In the genomic region with DNA sequence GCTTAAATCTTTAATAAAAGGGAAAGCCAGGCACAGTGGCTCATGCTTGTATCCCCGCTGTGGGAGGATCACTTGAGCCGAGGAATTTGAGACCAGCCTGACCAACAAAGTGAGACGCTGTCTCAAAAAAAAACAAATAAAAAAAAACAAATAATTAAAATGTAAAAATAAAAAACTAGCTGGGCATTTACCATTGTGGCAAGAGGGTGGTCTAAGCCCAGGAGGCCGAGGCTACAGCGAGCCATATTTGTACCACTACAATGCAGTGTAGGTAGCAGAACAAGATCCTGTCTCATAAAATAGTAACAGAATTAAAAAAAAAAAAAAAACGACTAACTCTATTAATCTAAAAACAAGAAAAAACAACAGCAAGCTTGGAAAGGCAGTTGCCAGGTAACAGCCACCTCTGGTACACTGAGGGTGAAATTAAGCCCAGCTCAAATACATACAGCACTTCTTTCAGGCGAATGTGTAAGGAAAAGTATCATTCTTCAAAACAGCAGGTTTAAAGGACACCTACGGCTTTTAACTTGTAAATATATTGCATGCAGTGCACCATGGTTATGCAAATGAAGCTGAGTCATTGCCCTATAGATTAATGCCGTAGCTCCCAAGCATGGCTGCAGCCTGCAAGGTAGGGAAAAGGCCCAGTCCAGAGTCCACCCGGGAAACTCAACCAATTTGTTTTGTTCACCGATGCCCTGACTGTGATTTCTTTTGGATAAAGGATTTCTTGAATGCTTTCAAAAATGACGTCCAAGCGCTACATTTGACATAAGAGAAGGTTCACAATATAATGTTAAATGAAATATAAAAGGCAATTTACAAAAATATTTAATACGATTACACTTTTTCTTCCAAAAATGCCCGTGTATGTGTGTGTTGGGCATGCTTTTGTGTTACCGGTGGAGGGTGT, we compare ENCODE assay signal across 1 cellular context.
TF ChIP-seq lines count a peak whose summit lies in the region.

No MANE protein-coding gene starts in this region.

TF ChIP-seq in HepG2, 621 proteins besides CTCF, POLR2A, EP300 and RAD21 (continued from another document and continues in another):
- TF ChIP-seq, protein P1, sequence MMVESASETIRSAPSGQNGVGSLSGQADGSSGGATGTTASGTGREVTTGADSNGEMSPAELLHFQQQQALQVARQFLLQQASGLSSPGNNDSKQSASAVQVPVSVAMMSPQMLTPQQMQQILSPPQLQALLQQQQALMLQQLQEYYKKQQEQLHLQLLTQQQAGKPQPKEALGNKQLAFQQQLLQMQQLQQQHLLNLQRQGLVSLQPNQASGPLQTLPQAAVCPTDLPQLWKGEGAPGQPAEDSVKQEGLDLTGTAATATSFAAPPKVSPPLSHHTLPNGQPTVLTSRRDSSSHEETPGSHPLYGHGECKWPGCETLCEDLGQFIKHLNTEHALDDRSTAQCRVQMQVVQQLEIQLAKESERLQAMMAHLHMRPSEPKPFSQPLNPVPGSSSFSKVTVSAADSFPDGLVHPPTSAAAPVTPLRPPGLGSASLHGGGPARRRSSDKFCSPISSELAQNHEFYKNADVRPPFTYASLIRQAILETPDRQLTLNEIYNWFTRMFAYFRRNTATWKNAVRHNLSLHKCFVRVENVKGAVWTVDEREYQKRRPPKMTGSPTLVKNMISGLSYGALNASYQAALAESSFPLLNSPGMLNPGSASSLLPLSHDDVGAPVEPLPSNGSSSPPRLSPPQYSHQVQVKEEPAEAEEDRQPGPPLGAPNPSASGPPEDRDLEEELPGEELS (CRISPR knock-in tag; IDR thresholded peaks at IDR 0.05): no peak; the same call in 1 of the 2 replicates
- TF ChIP-seq, protein P2, sequence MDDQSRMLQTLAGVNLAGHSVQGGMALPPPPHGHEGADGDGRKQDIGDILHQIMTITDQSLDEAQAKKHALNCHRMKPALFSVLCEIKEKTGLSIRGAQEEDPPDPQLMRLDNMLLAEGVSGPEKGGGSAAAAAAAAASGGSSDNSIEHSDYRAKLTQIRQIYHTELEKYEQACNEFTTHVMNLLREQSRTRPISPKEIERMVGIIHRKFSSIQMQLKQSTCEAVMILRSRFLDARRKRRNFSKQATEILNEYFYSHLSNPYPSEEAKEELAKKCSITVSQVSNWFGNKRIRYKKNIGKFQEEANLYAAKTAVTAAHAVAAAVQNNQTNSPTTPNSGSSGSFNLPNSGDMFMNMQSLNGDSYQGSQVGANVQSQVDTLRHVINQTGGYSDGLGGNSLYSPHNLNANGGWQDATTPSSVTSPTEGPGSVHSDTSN (CRISPR knock-in tag; IDR thresholded peaks at IDR 0.05; ENCODE audit: borderline replicate concordance): no peak
- TF ChIP-seq LCORL (IDR thresholded peaks at IDR 0.05): no peak
- no peak for TF ChIP-seq LCORL (CRISPR knock-in tag; IDR thresholded peaks at IDR 0.05)
- TF ChIP-seq, protein P3, sequence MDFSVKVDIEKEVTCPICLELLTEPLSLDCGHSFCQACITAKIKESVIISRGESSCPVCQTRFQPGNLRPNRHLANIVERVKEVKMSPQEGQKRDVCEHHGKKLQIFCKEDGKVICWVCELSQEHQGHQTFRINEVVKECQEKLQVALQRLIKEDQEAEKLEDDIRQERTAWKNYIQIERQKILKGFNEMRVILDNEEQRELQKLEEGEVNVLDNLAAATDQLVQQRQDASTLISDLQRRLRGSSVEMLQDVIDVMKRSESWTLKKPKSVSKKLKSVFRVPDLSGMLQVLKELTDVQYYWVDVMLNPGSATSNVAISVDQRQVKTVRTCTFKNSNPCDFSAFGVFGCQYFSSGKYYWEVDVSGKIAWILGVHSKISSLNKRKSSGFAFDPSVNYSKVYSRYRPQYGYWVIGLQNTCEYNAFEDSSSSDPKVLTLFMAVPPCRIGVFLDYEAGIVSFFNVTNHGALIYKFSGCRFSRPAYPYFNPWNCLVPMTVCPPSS (IDR thresholded peaks at IDR 0.05): no peak
- no peak for TF ChIP-seq ZKSCAN5 (CRISPR knock-in tag; IDR thresholded peaks at IDR 0.05)
- TF ChIP-seq ZNF260 (CRISPR knock-in tag; IDR thresholded peaks at IDR 0.05; ENCODE audit: borderline replicate concordance, low read depth): no peak
- no peak for TF ChIP-seq CBFB (CRISPR knock-in tag; IDR thresholded peaks at IDR 0.05)
- TF ChIP-seq, protein P4, sequence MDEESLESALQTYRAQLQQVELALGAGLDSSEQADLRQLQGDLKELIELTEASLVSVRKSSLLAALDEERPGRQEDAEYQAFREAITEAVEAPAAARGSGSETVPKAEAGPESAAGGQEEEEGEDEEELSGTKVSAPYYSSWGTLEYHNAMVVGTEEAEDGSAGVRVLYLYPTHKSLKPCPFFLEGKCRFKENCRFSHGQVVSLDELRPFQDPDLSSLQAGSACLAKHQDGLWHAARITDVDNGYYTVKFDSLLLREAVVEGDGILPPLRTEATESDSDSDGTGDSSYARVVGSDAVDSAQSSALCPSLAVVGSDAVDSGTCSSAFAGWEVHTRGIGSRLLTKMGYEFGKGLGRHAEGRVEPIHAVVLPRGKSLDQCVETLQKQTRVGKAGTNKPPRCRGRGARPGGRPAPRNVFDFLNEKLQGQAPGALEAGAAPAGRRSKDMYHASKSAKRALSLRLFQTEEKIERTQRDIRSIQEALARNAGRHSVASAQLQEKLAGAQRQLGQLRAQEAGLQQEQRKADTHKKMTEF (CRISPR knock-in tag; IDR thresholded peaks at IDR 0.05): peak; percentile 65
- TF ChIP-seq SAFB2 (CRISPR knock-in tag; IDR thresholded peaks at IDR 0.05; ENCODE audit: borderline replicate concordance, low read depth): no peak
- TF ChIP-seq TAF1 (CRISPR knock-in tag; IDR thresholded peaks at IDR 0.05): peak; percentile 34; the same call in 1 of the 2 replicates
- TF ChIP-seq, protein P5, sequence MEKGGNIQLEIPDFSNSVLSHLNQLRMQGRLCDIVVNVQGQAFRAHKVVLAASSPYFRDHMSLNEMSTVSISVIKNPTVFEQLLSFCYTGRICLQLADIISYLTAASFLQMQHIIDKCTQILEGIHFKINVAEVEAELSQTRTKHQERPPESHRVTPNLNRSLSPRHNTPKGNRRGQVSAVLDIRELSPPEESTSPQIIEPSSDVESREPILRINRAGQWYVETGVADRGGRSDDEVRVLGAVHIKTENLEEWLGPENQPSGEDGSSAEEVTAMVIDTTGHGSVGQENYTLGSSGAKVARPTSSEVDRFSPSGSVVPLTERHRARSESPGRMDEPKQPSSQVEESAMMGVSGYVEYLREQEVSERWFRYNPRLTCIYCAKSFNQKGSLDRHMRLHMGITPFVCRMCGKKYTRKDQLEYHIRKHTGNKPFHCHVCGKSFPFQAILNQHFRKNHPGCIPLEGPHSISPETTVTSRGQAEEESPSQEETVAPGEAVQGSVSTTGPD (CRISPR knock-in tag; IDR thresholded peaks at IDR 0.05): no peak
- TF ChIP-seq NFRKB (IDR thresholded peaks at IDR 0.05): no peak
- TF ChIP-seq, protein P6, sequence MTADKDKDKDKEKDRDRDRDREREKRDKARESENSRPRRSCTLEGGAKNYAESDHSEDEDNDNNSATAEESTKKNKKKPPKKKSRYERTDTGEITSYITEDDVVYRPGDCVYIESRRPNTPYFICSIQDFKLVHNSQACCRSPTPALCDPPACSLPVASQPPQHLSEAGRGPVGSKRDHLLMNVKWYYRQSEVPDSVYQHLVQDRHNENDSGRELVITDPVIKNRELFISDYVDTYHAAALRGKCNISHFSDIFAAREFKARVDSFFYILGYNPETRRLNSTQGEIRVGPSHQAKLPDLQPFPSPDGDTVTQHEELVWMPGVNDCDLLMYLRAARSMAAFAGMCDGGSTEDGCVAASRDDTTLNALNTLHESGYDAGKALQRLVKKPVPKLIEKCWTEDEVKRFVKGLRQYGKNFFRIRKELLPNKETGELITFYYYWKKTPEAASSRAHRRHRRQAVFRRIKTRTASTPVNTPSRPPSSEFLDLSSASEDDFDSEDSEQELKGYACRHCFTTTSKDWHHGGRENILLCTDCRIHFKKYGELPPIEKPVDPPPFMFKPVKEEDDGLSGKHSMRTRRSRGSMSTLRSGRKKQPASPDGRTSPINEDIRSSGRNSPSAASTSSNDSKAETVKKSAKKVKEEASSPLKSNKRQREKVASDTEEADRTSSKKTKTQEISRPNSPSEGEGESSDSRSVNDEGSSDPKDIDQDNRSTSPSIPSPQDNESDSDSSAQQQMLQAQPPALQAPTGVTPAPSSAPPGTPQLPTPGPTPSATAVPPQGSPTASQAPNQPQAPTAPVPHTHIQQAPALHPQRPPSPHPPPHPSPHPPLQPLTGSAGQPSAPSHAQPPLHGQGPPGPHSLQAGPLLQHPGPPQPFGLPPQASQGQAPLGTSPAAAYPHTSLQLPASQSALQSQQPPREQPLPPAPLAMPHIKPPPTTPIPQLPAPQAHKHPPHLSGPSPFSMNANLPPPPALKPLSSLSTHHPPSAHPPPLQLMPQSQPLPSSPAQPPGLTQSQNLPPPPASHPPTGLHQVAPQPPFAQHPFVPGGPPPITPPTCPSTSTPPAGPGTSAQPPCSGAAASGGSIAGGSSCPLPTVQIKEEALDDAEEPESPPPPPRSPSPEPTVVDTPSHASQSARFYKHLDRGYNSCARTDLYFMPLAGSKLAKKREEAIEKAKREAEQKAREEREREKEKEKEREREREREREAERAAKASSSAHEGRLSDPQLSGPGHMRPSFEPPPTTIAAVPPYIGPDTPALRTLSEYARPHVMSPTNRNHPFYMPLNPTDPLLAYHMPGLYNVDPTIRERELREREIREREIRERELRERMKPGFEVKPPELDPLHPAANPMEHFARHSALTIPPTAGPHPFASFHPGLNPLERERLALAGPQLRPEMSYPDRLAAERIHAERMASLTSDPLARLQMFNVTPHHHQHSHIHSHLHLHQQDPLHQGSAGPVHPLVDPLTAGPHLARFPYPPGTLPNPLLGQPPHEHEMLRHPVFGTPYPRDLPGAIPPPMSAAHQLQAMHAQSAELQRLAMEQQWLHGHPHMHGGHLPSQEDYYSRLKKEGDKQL (CRISPR knock-in tag; IDR thresholded peaks at IDR 0.05; ENCODE audit: low read depth): no peak
- TF ChIP-seq ZNF207 (IDR thresholded peaks at IDR 0.05; ENCODE audit: borderline replicate concordance): no peak
- no peak for TF ChIP-seq HMGA1 (CRISPR knock-in tag; conservative IDR thresholded peaks at IDR 0.05)
- no peak for TF ChIP-seq TP53 (CRISPR knock-in tag; conservative IDR thresholded peaks at IDR 0.05)
- 0 out of 2 replicates have a peak, but pooled peaks have one; percentile 21 for TF ChIP-seq FOXK1 (CRISPR knock-in tag; IDR thresholded peaks at IDR 0.05; ENCODE audit: borderline replicate concordance, low read depth)
- TF ChIP-seq ZNF644 (CRISPR knock-in tag; IDR thresholded peaks at IDR 0.05; ENCODE audit: low read depth): peak; percentile 31; the same call in 1 of the 2 replicates
- TF ChIP-seq TCF12 (IDR thresholded peaks at IDR 0.05): no peak
- TF ChIP-seq TCF12 (CRISPR knock-in tag; IDR thresholded peaks at IDR 0.05): no peak
- no peak for TF ChIP-seq ZNF383 (CRISPR knock-in tag; IDR thresholded peaks at IDR 0.05; ENCODE audit: borderline replicate concordance)
- 0 out of 2 replicates have a peak, but pooled peaks have one; percentile 7 for TF ChIP-seq SOX5 (CRISPR knock-in tag; IDR thresholded peaks at IDR 0.05; ENCODE audit: borderline replicate concordance)
- TF ChIP-seq PHF8 (CRISPR knock-in tag; IDR thresholded peaks at IDR 0.05): peak; percentile 37
- peak; percentile 60; the same call in 1 of the 2 replicates for TF ChIP-seq ZC3H4 (CRISPR knock-in tag; IDR thresholded peaks at IDR 0.05; ENCODE audit: borderline replicate concordance)
- TF ChIP-seq, protein P7, sequence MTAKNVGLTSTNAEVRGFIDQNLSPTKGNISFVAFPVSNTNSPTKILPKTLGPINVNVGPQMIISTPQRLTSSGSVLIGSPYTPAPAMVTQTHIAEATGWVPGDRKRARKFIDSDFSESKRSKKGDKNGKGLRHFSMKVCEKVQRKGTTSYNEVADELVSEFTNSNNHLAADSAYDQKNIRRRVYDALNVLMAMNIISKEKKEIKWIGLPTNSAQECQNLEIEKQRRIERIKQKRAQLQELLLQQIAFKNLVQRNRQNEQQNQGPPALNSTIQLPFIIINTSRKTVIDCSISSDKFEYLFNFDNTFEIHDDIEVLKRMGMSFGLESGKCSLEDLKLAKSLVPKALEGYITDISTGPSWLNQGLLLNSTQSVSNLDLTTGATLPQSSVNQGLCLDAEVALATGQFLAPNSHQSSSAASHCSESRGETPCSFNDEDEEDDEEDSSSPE (CRISPR knock-in tag; IDR thresholded peaks at IDR 0.05): no peak; the same call in 1 of the 2 replicates
- TF ChIP-seq ZNF713 (CRISPR knock-in tag; IDR thresholded peaks at IDR 0.05): no peak
- TF ChIP-seq SOX6 (IDR thresholded peaks at IDR 0.05): no peak
- TF ChIP-seq SOX6 (CRISPR knock-in tag; IDR thresholded peaks at IDR 0.05): no peak
- no peak for TF ChIP-seq ZKSCAN8 (CRISPR knock-in tag; IDR thresholded peaks at IDR 0.05; ENCODE audit: borderline replicate concordance)
- TF ChIP-seq, protein P8, sequence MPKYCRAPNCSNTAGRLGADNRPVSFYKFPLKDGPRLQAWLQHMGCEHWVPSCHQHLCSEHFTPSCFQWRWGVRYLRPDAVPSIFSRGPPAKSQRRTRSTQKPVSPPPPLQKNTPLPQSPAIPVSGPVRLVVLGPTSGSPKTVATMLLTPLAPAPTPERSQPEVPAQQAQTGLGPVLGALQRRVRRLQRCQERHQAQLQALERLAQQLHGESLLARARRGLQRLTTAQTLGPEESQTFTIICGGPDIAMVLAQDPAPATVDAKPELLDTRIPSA (CRISPR knock-in tag; IDR thresholded peaks at IDR 0.05; ENCODE audit: borderline replicate concordance): no peak
- TF ChIP-seq ZNF3 (CRISPR knock-in tag; IDR thresholded peaks at IDR 0.05): no peak
- TF ChIP-seq, protein P9, sequence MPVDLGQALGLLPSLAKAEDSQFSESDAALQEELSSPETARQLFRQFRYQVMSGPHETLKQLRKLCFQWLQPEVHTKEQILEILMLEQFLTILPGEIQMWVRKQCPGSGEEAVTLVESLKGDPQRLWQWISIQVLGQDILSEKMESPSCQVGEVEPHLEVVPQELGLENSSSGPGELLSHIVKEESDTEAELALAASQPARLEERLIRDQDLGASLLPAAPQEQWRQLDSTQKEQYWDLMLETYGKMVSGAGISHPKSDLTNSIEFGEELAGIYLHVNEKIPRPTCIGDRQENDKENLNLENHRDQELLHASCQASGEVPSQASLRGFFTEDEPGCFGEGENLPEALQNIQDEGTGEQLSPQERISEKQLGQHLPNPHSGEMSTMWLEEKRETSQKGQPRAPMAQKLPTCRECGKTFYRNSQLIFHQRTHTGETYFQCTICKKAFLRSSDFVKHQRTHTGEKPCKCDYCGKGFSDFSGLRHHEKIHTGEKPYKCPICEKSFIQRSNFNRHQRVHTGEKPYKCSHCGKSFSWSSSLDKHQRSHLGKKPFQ (CRISPR knock-in tag; IDR thresholded peaks at IDR 0.05; ENCODE audit: insufficient replicate concordance): no peak
- TF ChIP-seq, protein P10, sequence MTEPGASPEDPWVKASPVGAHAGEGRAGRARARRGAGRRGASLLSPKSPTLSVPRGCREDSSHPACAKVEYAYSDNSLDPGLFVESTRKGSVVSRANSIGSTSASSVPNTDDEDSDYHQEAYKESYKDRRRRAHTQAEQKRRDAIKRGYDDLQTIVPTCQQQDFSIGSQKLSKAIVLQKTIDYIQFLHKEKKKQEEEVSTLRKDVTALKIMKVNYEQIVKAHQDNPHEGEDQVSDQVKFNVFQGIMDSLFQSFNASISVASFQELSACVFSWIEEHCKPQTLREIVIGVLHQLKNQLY (CRISPR knock-in tag; IDR thresholded peaks at IDR 0.05): 0 out of 2 replicates have a peak, but pooled peaks have one; percentile 28
- 0 out of 2 replicates have a peak, but pooled peaks have one; percentile 57 for TF ChIP-seq KAT8 (CRISPR knock-in tag; IDR thresholded peaks at IDR 0.05)
- TF ChIP-seq HHEX (CRISPR knock-in tag; IDR thresholded peaks at IDR 0.05): no peak
